ENCODE assay signal across 2 cellular contexts in genomic region chr19:49165111-49165750, GRCh38.
TF ChIP-seq lines count a peak whose summit lies in the region.

No MANE protein-coding gene starts in this region.

TF ChIP-seq in A549, 52 proteins besides CTCF, POLR2A, EP300 and RAD21:
- TF ChIP-seq ATOH8 (CRISPR knock-in tag; IDR thresholded peaks at IDR 0.05; ENCODE audit: low read depth) (no peak), ZFP36 (IDR thresholded peaks at IDR 0.05; ENCODE audit: borderline replicate concordance, partially characterized antibody) (peak; percentile 24)
TF ChIP-seq in A549: peak in this region for 1.

TF ChIP-seq in K562, 482 proteins besides CTCF, POLR2A, EP300 and RAD21:
- TF ChIP-seq HIVEP1 (CRISPR knock-in tag; IDR thresholded peaks at IDR 0.05) (no peak), GABPA (tag; conservative IDR thresholded peaks at IDR 0.05; ENCODE audit: low read depth) (no peak), KLF16 (IDR thresholded peaks at IDR 0.05) (no peak), DNMT1 (IDR thresholded peaks at IDR 0.05) (no peak), NR3C1 (CRISPR knock-in tag; IDR thresholded peaks at IDR 0.05) (no peak), BCOR (IDR thresholded peaks at IDR 0.05) (peak; percentile 56; the same call in 1 of the 2 replicates), ARNT (IDR thresholded peaks at IDR 0.05) (no peak), FIP1L1 (IDR thresholded peaks at IDR 0.05; ENCODE audit: low read depth, low read length, poor library complexity, severe bottlenecking) (no peak), PTRF (tag; IDR thresholded peaks at IDR 0.05) (no peak), ZHX1 (conservative IDR thresholded peaks at IDR 0.05; ENCODE audit: low read length) (no peak), MTA3 (IDR thresholded peaks at IDR 0.05; ENCODE audit: borderline replicate concordance) (no peak), RBM17 (IDR thresholded peaks at IDR 0.05; ENCODE audit: borderline replicate concordance, low read depth, low read length) (no peak), ZFP36 (IDR thresholded peaks at IDR 0.05; ENCODE audit: low read depth, low read length, partially characterized antibody) (peak; percentile 52), BCLAF1 (IDR thresholded peaks at IDR 0.05; ENCODE audit: borderline replicate concordance in 1 of 2, control insufficient read depth in 1 of 2, low read depth in 2 of 2, low read length in 1 of 2) (no peak), MTA2 (IDR thresholded peaks at IDR 0.05; ENCODE audit: low read depth) (no peak), BDP1 (IDR thresholded peaks at IDR 0.05; ENCODE audit: insufficient read depth, insufficient read length) (no peak), REST (CRISPR knock-in tag; IDR thresholded peaks at IDR 0.05; ENCODE audit: low read depth) (no peak), NCOA2 (IDR thresholded peaks at IDR 0.05; ENCODE audit: partially characterized antibody in 2 of 2) (no peak), ZKSCAN8 (CRISPR knock-in tag; IDR thresholded peaks at IDR 0.05) (no peak), E2F8 (IDR thresholded peaks at IDR 0.05; ENCODE audit: low read depth, partially characterized antibody) (no peak), SIN3B (IDR thresholded peaks at IDR 0.05; ENCODE audit: low read depth) (no peak), MAZ (CRISPR knock-in tag; conservative IDR thresholded peaks at IDR 0.05 in 1 of 2, IDR thresholded peaks at IDR 0.05 in 1 of 2) (no peak), BRCA1 (IDR thresholded peaks at IDR 0.05) (no peak), BRCA1 (CRISPR knock-in tag; IDR thresholded peaks at IDR 0.05) (no peak), RBM25 (IDR thresholded peaks at IDR 0.05; ENCODE audit: low read depth, low read length, severe bottlenecking) (peak; percentile 47), BRD4 (IDR thresholded peaks at IDR 0.05) (no peak)
